In genomic region chr22:31326877-31327276, GRCh38 we compare ENCODE assay signal across 16 cellular contexts. TPM values are rescaled to one million over a fixed set of nuclear protein-coding genes. Genes with fewer than 3 reads are reported as not detected.
DNase-seq lines count a peak whose midpoint lies in the region; TF ChIP-seq lines count a peak whose summit lies in the region.
"Had no signal": no experiment of that assay in that cellular context is flagged by ENCODE, and none has a peak within 500 bp of the region (broad histone marks: within the 10 kb centered on the region; RNA-seq: fewer than 3 reads in every experiment).

No MANE protein-coding gene starts in this region.

- peaks cover 29% of the 10 kb centered on the region for H3K36me3 Mint-ChIP-seq in activated naive CD8-positive, alpha-beta T cell treated with anti-CD3 and anti-CD28 coated beads for 36 hours

- no peak overlapping the region for H3K4me2 ChIP-seq in osteoblast (ENCODE audit: insufficient read depth, low read length)

- H3K4me1 Mint-ChIP-seq in activated naive CD8-positive, alpha-beta T cell treated with anti-CD3 and anti-CD28 coated beads for 36 hours: peaks cover 22% of the 10 kb centered on the region

- H3K4me3 ChIP-seq in osteoblast (ENCODE audit: insufficient read depth, low read length): no peak overlapping the region
- H3K4me3 ChIP-seq: HAP-1 had no signal

- H3K9me3 ChIP-seq in osteoblast (ENCODE audit: low read depth, low read length): no peaks in the 10 kb centered on the region
- H3K9me3 ChIP-seq: HAP-1 had no signal

- H3K4me1 ChIP-seq in osteoblast (ENCODE audit: insufficient read depth, low read length): no peaks in the 10 kb centered on the region
- H3K4me1 ChIP-seq: HAP-1 had no signal

- H3K79me2 ChIP-seq in osteoblast (ENCODE audit: insufficient read depth, low read length): no peaks in the 10 kb centered on the region

- H3K27ac Mint-ChIP-seq in activated naive CD8-positive, alpha-beta T cell treated with anti-CD3 and anti-CD28 coated beads for 36 hours: peak overlapping the region; percentile 26
- H3K27ac Mint-ChIP-seq: HFFc6 had no signal

- DNase-seq in activated effector memory CD4-positive, alpha-beta T cell treated with anti-CD3 and anti-CD28 coated beads, Interleukin-2, amount 50 U/mL, for 16 hours: peak; percentile 36
- no peak for DNase-seq in activated effector memory CD4-positive, alpha-beta T cell treated with Interleukin-2 at 50 U/mL for 16 hours
- peak; percentile 13 for DNase-seq in D341Med (ENCODE audit: low spot score)
- no peak for DNase-seq in activated naive CD8-positive, alpha-beta T cell treated with anti-CD3 and anti-CD28 coated beads for 36 hours
- peak; percentile 11 for DNase-seq in osteoblast (ENCODE audit: insufficient read length, low spot score, missing footprints)
- no peak for DNase-seq in central memory CD4-positive, alpha-beta T cell
- DNase-seq in NCI-H446 (lab: John Stamatoyannopoulos, UW): no peak
- DNase-seq: ACHN; CD4-positive, alpha-beta memory T cell; DMS153; DMS79 treated with DMSO at 0.1 percent for 48 hours; EL; GOT3; HFFc6 had no signal

- no peak for TF ChIP-seq CTCF in osteoblast (IDR thresholded peaks at IDR 0.05; ENCODE audit: extremely low read depth, low read depth, low read length)

- no peaks in the 10 kb centered on the region for H3K9me3 Mint-ChIP-seq in activated naive CD8-positive, alpha-beta T cell treated with anti-CD3 and anti-CD28 coated beads for 36 hours
- H3K9me3 Mint-ChIP-seq: CD4-positive, alpha-beta memory T cell; HFFc6 had no signal

- no peaks in the 10 kb centered on the region for H4K20me1 ChIP-seq in osteoblast (ENCODE audit: insufficient read depth, low read length)

- H3K27ac ChIP-seq in osteoblast (ENCODE audit: low read depth, low read length): no peak overlapping the region
- H3K27ac ChIP-seq: C4-2B had no signal

- H3K27me3 Mint-ChIP-seq in activated naive CD8-positive, alpha-beta T cell treated with anti-CD3 and anti-CD28 coated beads for 36 hours: no peaks in the 10 kb centered on the region
- H3K27me3 Mint-ChIP-seq: CD4-positive, alpha-beta memory T cell had no signal

- H3K36me3 ChIP-seq in osteoblast (ENCODE audit: insufficient read depth, low read length): peaks cover 15% of the 10 kb centered on the region

- no peak overlapping the region for H2AFZ ChIP-seq in osteoblast (ENCODE audit: low read length)

- no peaks in the 10 kb centered on the region for H3K27me3 ChIP-seq in osteoblast (ENCODE audit: insufficient read depth, low read length)

- H3K4me3 Mint-ChIP-seq in activated naive CD8-positive, alpha-beta T cell treated with anti-CD3 and anti-CD28 coated beads for 36 hours: no peak overlapping the region
- H3K4me3 Mint-ChIP-seq: CD4-positive, alpha-beta memory T cell; HFFc6 had no signal

RNA-seq across cellular contexts. Expression of gene PATZ1, which starts 19.3 kb away (rescaled TPM):
- 10 to 100 TPM; 35.3 to 36.3 TPM for total RNA-seq in activated naive CD8-positive, alpha-beta T cell treated with anti-CD3 and anti-CD28 coated beads for 36 hours
- 13.8 and 15.2 TPM in 2 replicates for total RNA-seq in osteoblast

RNA-seq across cellular contexts. Expression of gene PIK3IP1, which starts 34.6 kb away (rescaled TPM):
- 10 to 100 TPM; 10.7 to 11.3 TPM for total RNA-seq in activated naive CD8-positive, alpha-beta T cell treated with anti-CD3 and anti-CD28 coated beads for 36 hours
- 31.5 and 40.1 TPM in 2 replicates for total RNA-seq in osteoblast

Comparison
In these comparisons a context has a peak if more than half of its experiments do, and no peak if none do; other contexts are left out.
1. DNase-seq: peak in activated effector memory CD4-positive, alpha-beta T cell treated with anti-CD3 and anti-CD28 coated beads, Interleukin-2, amount 50 U/mL, for 16 hours (single experiment), D341Med (single experiment) and osteoblast (single experiment); none in activated effector memory CD4-positive, alpha-beta T cell treated with Interleukin-2 at 50 U/mL for 16 hours (single experiment), activated naive CD8-positive, alpha-beta T cell treated with anti-CD3 and anti-CD28 coated beads for 36 hours (single experiment), central memory CD4-positive, alpha-beta T cell (single experiment) and NCI-H446 (0 of 2).